25 cellular contexts compared by ENCODE assay signal in genomic region chr4:7747556-7747955, GRCh38.
"Had no signal": no experiment of that assay in that cellular context is flagged by ENCODE, and none has a peak within 500 bp of the region (broad histone marks: within the 10 kb centered on the region; RNA-seq: fewer than 3 reads in every experiment).

No MANE protein-coding gene starts in this region.

- H3K36me3 Mint-ChIP-seq: activated naive CD8-positive, alpha-beta T cell treated with anti-CD3 and anti-CD28 coated beads for 36 hours; WTC11 had no signal

- ATAC-seq: activated CD8-positive, alpha-beta T cell treated with anti-CD3 and anti-CD28 coated beads for 36 hours; activated T-cell treated with anti-CD3 and anti-CD28 coated beads, Interleukin-2, amount 50 U/mL, for 72 hours; Panc1; T-helper 17 cell; WTC11 had no signal

- DNase-seq: activated CD4-positive, alpha-beta T cell treated with anti-CD3 and anti-CD28 coated beads, Interleukin-2, amount 50 U/mL, for 1 hour; activated CD4-positive, CD25-positive, alpha-beta regulatory T cell treated with anti-CD3 and anti-CD28 coated beads, Interleukin-2, amount 50 U/mL, for 72 hours; activated CD8-positive, alpha-beta memory T cell treated with anti-CD3 and anti-CD28 coated beads, Interleukin-2, amount 50 U/mL, for 4 hours; activated CD8-positive, alpha-beta T cell treated with anti-CD3 and anti-CD28 coated beads for 36 hours; activated naive CD8-positive, alpha-beta T cell treated with anti-CD3 and anti-CD28 coated beads for 36 hours; activated T-cell treated with anti-CD3 and anti-CD28 coated beads, Interleukin-2, amount 50 U/mL, for 72 hours; MG63; NCI-H1092 treated with DMSO at 0.1 percent for 48 hours; NCI-H1417 treated with DMSO at 0.1 percent for 48 hours; NCI-H1694; NCI-H2029; NCI-H2107; NCI-H345; NCI-H510A; NCI-H526 treated with DMSO at 0.1 percent for 48 hours; NCI-H82; NK-92 treated with Interleukin-12 subunit alpha and Interleukin-12 subunit beta, amount 100 ng/mL, for 24 hours; OCI-M1; SHP77; T-helper 17 cell; T-helper 9 cell had no signal

- H3K4me3 Mint-ChIP-seq: activated CD8-positive, alpha-beta T cell treated with anti-CD3 and anti-CD28 coated beads for 36 hours; activated naive CD8-positive, alpha-beta T cell treated with anti-CD3 and anti-CD28 coated beads for 36 hours; activated T-cell treated with anti-CD3 and anti-CD28 coated beads, Interleukin-2, amount 50 U/mL, for 72 hours; T-helper 17 cell; WTC11 had no signal

- H3K27ac ChIP-seq: adrenal gland, breast epithelium had no signal

- H3K4me1 Mint-ChIP-seq: WTC11 had no signal

- H3K27me3 Mint-ChIP-seq: activated CD8-positive, alpha-beta T cell treated with anti-CD3 and anti-CD28 coated beads for 36 hours; T-helper 17 cell had no signal

- H3K9me3 ChIP-seq: adrenal gland, breast epithelium, MG63 had no signal

- H3K27me3 ChIP-seq: adrenal gland, breast epithelium, MG63 had no signal

- H3K27ac Mint-ChIP-seq: activated CD8-positive, alpha-beta T cell treated with anti-CD3 and anti-CD28 coated beads for 36 hours; activated T-cell treated with anti-CD3 and anti-CD28 coated beads, Interleukin-2, amount 50 U/mL, for 72 hours; WTC11 had no signal

- H3K4me1 ChIP-seq: adrenal gland, breast epithelium had no signal

- H3K4me3 ChIP-seq: adrenal gland, breast epithelium, MG63 had no signal

- H3K9me3 Mint-ChIP-seq: activated CD8-positive, alpha-beta T cell treated with anti-CD3 and anti-CD28 coated beads for 36 hours; activated naive CD8-positive, alpha-beta T cell treated with anti-CD3 and anti-CD28 coated beads for 36 hours; activated T-cell treated with anti-CD3 and anti-CD28 coated beads, Interleukin-2, amount 50 U/mL, for 72 hours; WTC11 had no signal

- H3K36me3 ChIP-seq: adrenal gland, breast epithelium, MG63 had no signal
